ENCODE assay signal across 8 cellular contexts in genomic region chr2:144357623-144358400, GRCh38.
DNase-seq lines count a peak whose midpoint lies in the region; ATAC-seq and TF ChIP-seq lines count a peak whose summit lies in the region.

No MANE protein-coding gene starts in this region.

- H3K79me1 ChIP-seq in mesenchymal stem cell (replicated peaks; ENCODE audit: low read length, poor library complexity, severe bottlenecking), result no peaks in the 10 kb centered on the region

- H3K18ac ChIP-seq in mesenchymal stem cell (ENCODE audit: low read depth in 1 of 2, low read length in 2 of 2), result no peak overlapping the region

- peaks cover 0 to 19% of the 10 kb centered on the region in 2 donors for H3K4me1 ChIP-seq in adrenal gland (replicated peaks in 1 of 2)
- peaks cover 6% of the 10 kb centered on the region for H3K4me1 ChIP-seq in mesenchymal stem cell (ENCODE audit: control insufficient read depth, insufficient read depth, low read depth, low read length)
- no peaks in the 10 kb centered on the region for H3K4me1 ChIP-seq in Caco-2

- no peak overlapping the region for H2AK5ac ChIP-seq in mesenchymal stem cell (ENCODE audit: low read length, severe bottlenecking)

- no peaks in the 10 kb centered on the region for H3K27me3 Mint-ChIP-seq in Caco-2 (ENCODE audit: insufficient read depth, unreplicated experiment)

- no peak overlapping the region for H3K23ac ChIP-seq in mesenchymal stem cell (ENCODE audit: low read length in 2 of 2)

- no peak overlapping the region for H4K91ac ChIP-seq in mesenchymal stem cell (ENCODE audit: low read length)

- CTCF ChIA-PET in Caco-2 (lab: Charles Lee), result no interaction called here

- intact Hi-C loops in adrenal gland (cut with DNase I), result no loop called here
- intact Hi-C loops in Caco-2 (cut with micrococcal nuclease; ENCODE audit: unreplicated experiment), result no loop called here

- H3K14ac ChIP-seq in mesenchymal stem cell (ENCODE audit: low read length in 2 of 2), result no peak overlapping the region

- no peak overlapping the region for H2BK120ac ChIP-seq in mesenchymal stem cell (ENCODE audit: low read depth, low read length)

- no peak for TF ChIP-seq CTCF in adrenal gland (IDR thresholded peaks at IDR 0.05)
- TF ChIP-seq CTCF in Caco-2 (IDR thresholded peaks at IDR 0.05; ENCODE audit: insufficient read depth in 1 of 2, low read depth in 1 of 2, low read length in 1 of 2, severe bottlenecking in 1 of 2, unreplicated experiment in 1 of 2), result no peak

- no peak overlapping the region for H3K4ac ChIP-seq in mesenchymal stem cell (ENCODE audit: low read depth in 1 of 2, low read length in 2 of 2)

- no peak overlapping the region for H4K8ac ChIP-seq in mesenchymal stem cell (ENCODE audit: low read length)

- POLR2A ChIA-PET in Caco-2 (lab: Charles Lee), result interaction anchor here (0.6 kb wide), 1 partner anchor 61 kb away, joined by 3 read pairs; no protein-coding TSS in a partner anchor

- DNase-seq in DMS 273 (lab: John Stamatoyannopoulos, UW; ENCODE audit: unreplicated experiment), result peak; percentile 69
- DNase-seq in adrenal gland, result peak in 3 of 7 donors; percentile 22 to 56 (median 41)
- DNase-seq in mesenchymal stem cell, result peak; percentile 99
- no peak for DNase-seq in T-helper 9 cell
- no peak for DNase-seq in Caco-2
- no peak for DNase-seq in NCI-H2029 treated with DMSO at 0.1 percent for 48 hours (lab: John Stamatoyannopoulos, UW)

- H3K9ac ChIP-seq in mesenchymal stem cell (ENCODE audit: low read length), result peak overlapping the region; percentile 86

- no peaks in the 10 kb centered on the region for H3K36me3 ChIP-seq in adrenal gland (replicated peaks in 1 of 2)
- no peaks in the 10 kb centered on the region for H3K36me3 ChIP-seq in mesenchymal stem cell (ENCODE audit: control insufficient read depth in 1 of 2, insufficient read depth in 2 of 2, low read depth in 1 of 2, low read length in 2 of 2)
- H3K36me3 ChIP-seq in Caco-2 (ENCODE audit: control insufficient read depth, insufficient read depth, low read length), result no peaks in the 10 kb centered on the region

- TF ChIP-seq POLR2A in adrenal gland (IDR thresholded peaks at IDR 0.05), result no peak

- no peaks in the 10 kb centered on the region for H3K27me3 ChIP-seq in adrenal gland
- H3K27me3 ChIP-seq in mesenchymal stem cell (ENCODE audit: control insufficient read depth in 1 of 2, insufficient read depth in 1 of 2, low read length in 2 of 2), result no peaks in the 10 kb centered on the region
- no peaks in the 10 kb centered on the region for H3K27me3 ChIP-seq in Caco-2 (replicated peaks; ENCODE audit: control insufficient read depth, insufficient read depth, low read length)

- H2BK15ac ChIP-seq in mesenchymal stem cell (ENCODE audit: low read depth, poor library complexity, severe bottlenecking), result no peak overlapping the region

- no peaks in the 10 kb centered on the region for H3K36me3 Mint-ChIP-seq in Caco-2 (ENCODE audit: insufficient read depth, unreplicated experiment)

- WGBS in adrenal gland, 4 donors, result 47 to 58% (median 55%) methylated on average over 4 of the region's 4 CpGs
- 28% methylated on average over 3 of the region's 4 CpGs for WGBS in mesenchymal stem cell

- H3K4me2 ChIP-seq in mesenchymal stem cell (ENCODE audit: low read length, poor library complexity, severe bottlenecking), result no peak overlapping the region

- ATAC-seq in GM19455 (IDR thresholded peaks at IDR 0.05; ENCODE audit: unreplicated experiment) (peak; percentile 76), HG03442 (IDR thresholded peaks at IDR 0.05; ENCODE audit: unreplicated experiment) (peak; percentile 87)

- no peaks in the 10 kb centered on the region for H3K9me3 ChIP-seq in adrenal gland (replicated peaks in 1 of 3)
- no peaks in the 10 kb centered on the region for H3K9me3 ChIP-seq in mesenchymal stem cell (ENCODE audit: control insufficient read depth, low read length)
- H3K9me3 ChIP-seq in Caco-2, result no peaks in the 10 kb centered on the region

- no peak overlapping the region for H3K4me3 Mint-ChIP-seq in Caco-2 (ENCODE audit: unreplicated experiment)

- no peak overlapping the region for H2AFZ ChIP-seq in mesenchymal stem cell (ENCODE audit: low read depth, low read length)

- H2BK12ac ChIP-seq in mesenchymal stem cell (ENCODE audit: low read length in 2 of 2), result no peak overlapping the region

- H3K9me3 Mint-ChIP-seq in Caco-2 (ENCODE audit: unreplicated experiment), result no peaks in the 10 kb centered on the region

- no peak overlapping the region for H3K27ac Mint-ChIP-seq in Caco-2 (ENCODE audit: unreplicated experiment)

- H3K4me1 Mint-ChIP-seq in Caco-2 (ENCODE audit: low read depth, unreplicated experiment), result no peaks in the 10 kb centered on the region

- peak overlapping the region in 4 of 5 donors; percentile 3 to 70 (median 40) for H3K27ac ChIP-seq in adrenal gland
- peak overlapping the region; percentile 84 for H3K27ac ChIP-seq in mesenchymal stem cell (ENCODE audit: low read length, poor library complexity, severe bottlenecking)

- H2BK5ac ChIP-seq in mesenchymal stem cell (ENCODE audit: low read depth, low read length, poor library complexity, severe bottlenecking), result no peak overlapping the region

- H3K4me3 ChIP-seq in adrenal gland (no peak overlapping the region), mesenchymal stem cell (ENCODE audit: insufficient read depth in 1 of 2, low read depth in 1 of 2, low read length in 2 of 2) (peak overlapping the region in 1 of 2 experiments; percentile 8), Caco-2 (ENCODE audit: low read depth, low read length) (no peak overlapping the region)

- BruUV-seq in Caco-2 (replicated peaks; lab: Mats Ljungman, UMichigan), result no TSS peak

Comparison
In these comparisons a context has a peak if more than half of its experiments do, and no peak if none do; other contexts are left out.
1. DNase-seq: peak in DMS 273 (single experiment) and mesenchymal stem cell (single experiment); none in T-helper 9 cell (single experiment), Caco-2 (0 of 2) and NCI-H2029 treated with DMSO at 0.1 percent for 48 hours (single experiment).